21 cellular contexts compared by ENCODE assay signal in genomic region chr4:81049861-81050423, GRCh38. TPM values are rescaled to one million over a fixed set of nuclear protein-coding genes. Genes with fewer than 3 reads are reported as not detected.
"Had no signal": no experiment of that assay in that cellular context is flagged by ENCODE, and none has a peak within 500 bp of the region (broad histone marks: within the 10 kb centered on the region; RNA-seq: fewer than 3 reads in every experiment).

No MANE protein-coding gene starts in this region.

- DNase-seq: activated B cell treated with CpG ODN at 0.5 μM for 24 hours; activated CD4-positive, alpha-beta T cell treated with anti-CD3 and anti-CD28 coated beads for 48 hours; activated CD8-positive, alpha-beta memory T cell treated with anti-CD3 and anti-CD28 coated beads, Interleukin-2, amount 50 U/mL, for 4 hours; activated CD8-positive, alpha-beta T cell treated with anti-CD3 and anti-CD28 coated beads for 36 hours; activated effector memory CD4-positive, alpha-beta T cell treated with anti-CD3 and anti-CD28 coated beads, Interleukin-2, amount 50 U/mL, for 16 hours; activated T-cell treated with anti-CD3 and anti-CD28 coated beads, Interleukin-2, amount 50 U/mL, for 48 hours; cortex of kidney; effector CD8-positive, alpha-beta T cell; left colon; naive B cell; stimulated activated CD4-positive, alpha-beta T cell treated with anti-CD3 and anti-CD28 coated beads, Interleukin-15, amount 100 ng/mL, for 24 hours; stimulated activated CD4-positive, alpha-beta T cell treated with anti-CD3 and anti-CD28 coated beads, Interleukin-4, amount 100 ng/mL, for 24 hours; stimulated activated naive CD4-positive, alpha-beta T cell; SW 1271; upper lobe of left lung had no signal

- ATAC-seq: activated CD8-positive, alpha-beta T cell treated with anti-CD3 and anti-CD28 coated beads for 36 hours; left colon had no signal

- H3K9ac ChIP-seq: parathyroid adenoma had no signal

- H3K27me3 ChIP-seq: neutrophil, upper lobe of left lung had no signal

- H3K27ac ChIP-seq: neutrophil, parathyroid adenoma, skin epidermis, upper lobe of left lung had no signal

- H3K9me3 ChIP-seq: neutrophil, upper lobe of left lung had no signal

- H3K4me3 ChIP-seq: skin epidermis, upper lobe of left lung had no signal

- H3K4me1 ChIP-seq: parathyroid adenoma had no signal

- H3K36me3 ChIP-seq: neutrophil, upper lobe of left lung had no signal

RNA-seq across cellular contexts. Expression of gene BMP3, which starts 19.4 kb away (rescaled TPM):
- total RNA-seq: activated CD8-positive, alpha-beta T cell treated with anti-CD3 and anti-CD28 coated beads for 36 hours; cardiac septum; lung microvascular endothelial cell; T-helper 2 cell treated with Interferon-gamma antibody and Interleukin-4, amounts not matched to agents 100 ng/mL and 5 ng/mL, for 36 hours had no signal
